In the genomic region with DNA sequence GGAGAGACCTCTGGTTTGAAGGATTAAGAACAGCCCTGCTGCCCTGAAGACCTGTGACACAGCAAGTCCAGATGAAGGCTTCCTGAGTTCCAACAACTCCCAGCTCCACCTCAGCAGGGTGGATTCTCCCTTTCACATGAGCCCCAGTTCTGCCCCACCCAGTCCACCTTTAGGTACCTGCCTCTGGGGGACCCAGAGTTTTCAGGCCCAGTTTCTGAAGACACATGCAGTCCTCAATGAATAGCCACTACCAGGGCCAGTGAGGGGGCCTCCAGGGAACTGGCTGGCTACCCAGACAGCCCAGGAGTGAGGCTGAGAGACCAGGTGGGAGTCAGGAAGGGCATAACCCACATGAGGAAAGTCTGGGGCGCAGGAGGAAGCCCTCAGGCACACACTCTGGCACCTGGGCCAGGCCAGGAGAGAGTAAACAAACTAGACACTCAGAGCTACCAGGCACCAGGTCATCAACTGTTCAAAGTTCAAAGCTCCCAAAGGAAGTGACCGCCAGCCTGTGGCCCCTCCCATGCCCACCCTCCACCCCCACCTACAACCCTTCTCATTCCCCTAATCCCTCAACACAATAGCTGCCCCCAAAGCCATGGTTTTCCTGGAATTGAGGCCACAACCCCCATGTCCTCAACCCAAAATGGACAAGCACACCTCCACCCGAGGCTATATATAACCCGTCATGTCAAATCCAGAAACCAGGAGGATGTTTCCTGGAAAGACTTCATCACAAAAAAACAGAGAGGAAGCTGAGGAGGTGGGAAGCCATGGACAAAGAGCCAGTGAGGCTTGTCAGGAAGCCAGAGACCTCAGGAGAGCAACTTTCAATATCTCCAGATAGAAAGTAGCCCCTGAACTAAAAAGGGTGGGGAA, we compare ENCODE assay signal across 1 cellular context.
TF ChIP-seq lines count a peak whose summit lies in the region.

No MANE protein-coding gene starts in this region.

TF ChIP-seq in HepG2, 621 proteins besides CTCF, POLR2A, EP300 and RAD21 (continued from another document and continues in another):
- TF ChIP-seq, protein P1, sequence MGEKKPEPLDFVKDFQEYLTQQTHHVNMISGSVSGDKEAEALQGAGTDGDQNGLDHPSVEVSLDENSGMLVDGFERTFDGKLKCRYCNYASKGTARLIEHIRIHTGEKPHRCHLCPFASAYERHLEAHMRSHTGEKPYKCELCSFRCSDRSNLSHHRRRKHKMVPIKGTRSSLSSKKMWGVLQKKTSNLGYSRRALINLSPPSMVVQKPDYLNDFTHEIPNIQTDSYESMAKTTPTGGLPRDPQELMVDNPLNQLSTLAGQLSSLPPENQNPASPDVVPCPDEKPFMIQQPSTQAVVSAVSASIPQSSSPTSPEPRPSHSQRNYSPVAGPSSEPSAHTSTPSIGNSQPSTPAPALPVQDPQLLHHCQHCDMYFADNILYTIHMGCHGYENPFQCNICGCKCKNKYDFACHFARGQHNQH (CRISPR knock-in tag; IDR thresholded peaks at IDR 0.05) = no peak
- no peak for TF ChIP-seq ZNF274 (CRISPR knock-in tag; IDR thresholded peaks at IDR 0.05)
- TF ChIP-seq SMC3 (IDR thresholded peaks at IDR 0.05; ENCODE audit: low read length) = no peak
- no peak; the same call in 1 of the 2 replicates for TF ChIP-seq ZNF547 (CRISPR knock-in tag; IDR thresholded peaks at IDR 0.05)
- TF ChIP-seq ZNF30 (CRISPR knock-in tag; IDR thresholded peaks at IDR 0.05) = no peak
- TF ChIP-seq, protein P2, sequence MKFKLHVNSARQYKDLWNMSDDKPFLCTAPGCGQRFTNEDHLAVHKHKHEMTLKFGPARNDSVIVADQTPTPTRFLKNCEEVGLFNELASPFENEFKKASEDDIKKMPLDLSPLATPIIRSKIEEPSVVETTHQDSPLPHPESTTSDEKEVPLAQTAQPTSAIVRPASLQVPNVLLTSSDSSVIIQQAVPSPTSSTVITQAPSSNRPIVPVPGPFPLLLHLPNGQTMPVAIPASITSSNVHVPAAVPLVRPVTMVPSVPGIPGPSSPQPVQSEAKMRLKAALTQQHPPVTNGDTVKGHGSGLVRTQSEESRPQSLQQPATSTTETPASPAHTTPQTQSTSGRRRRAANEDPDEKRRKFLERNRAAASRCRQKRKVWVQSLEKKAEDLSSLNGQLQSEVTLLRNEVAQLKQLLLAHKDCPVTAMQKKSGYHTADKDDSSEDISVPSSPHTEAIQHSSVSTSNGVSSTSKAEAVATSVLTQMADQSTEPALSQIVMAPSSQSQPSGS (CRISPR knock-in tag; IDR thresholded peaks at IDR 0.05) = no peak; the same call in 1 of the 2 replicates
- TF ChIP-seq EHMT2 (IDR thresholded peaks at IDR 0.05; ENCODE audit: borderline replicate concordance, low read depth, low read length) = no peak
- TF ChIP-seq TBL1XR1 (IDR thresholded peaks at IDR 0.05; ENCODE audit: borderline replicate concordance, low read length, partially characterized antibody) = no peak
- peak; percentile 60; the same call in 1 of the 2 replicates for TF ChIP-seq ZNF383 (CRISPR knock-in tag; IDR thresholded peaks at IDR 0.05; ENCODE audit: borderline replicate concordance)
- no peak for TF ChIP-seq CEBPG (CRISPR knock-in tag; IDR thresholded peaks at IDR 0.05)
- TF ChIP-seq, protein P3, sequence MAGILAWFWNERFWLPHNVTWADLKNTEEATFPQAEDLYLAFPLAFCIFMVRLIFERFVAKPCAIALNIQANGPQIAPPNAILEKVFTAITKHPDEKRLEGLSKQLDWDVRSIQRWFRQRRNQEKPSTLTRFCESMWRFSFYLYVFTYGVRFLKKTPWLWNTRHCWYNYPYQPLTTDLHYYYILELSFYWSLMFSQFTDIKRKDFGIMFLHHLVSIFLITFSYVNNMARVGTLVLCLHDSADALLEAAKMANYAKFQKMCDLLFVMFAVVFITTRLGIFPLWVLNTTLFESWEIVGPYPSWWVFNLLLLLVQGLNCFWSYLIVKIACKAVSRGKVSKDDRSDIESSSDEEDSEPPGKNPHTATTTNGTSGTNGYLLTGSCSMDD (CRISPR knock-in tag; IDR thresholded peaks at IDR 0.05) = no peak
- TF ChIP-seq, protein P4, sequence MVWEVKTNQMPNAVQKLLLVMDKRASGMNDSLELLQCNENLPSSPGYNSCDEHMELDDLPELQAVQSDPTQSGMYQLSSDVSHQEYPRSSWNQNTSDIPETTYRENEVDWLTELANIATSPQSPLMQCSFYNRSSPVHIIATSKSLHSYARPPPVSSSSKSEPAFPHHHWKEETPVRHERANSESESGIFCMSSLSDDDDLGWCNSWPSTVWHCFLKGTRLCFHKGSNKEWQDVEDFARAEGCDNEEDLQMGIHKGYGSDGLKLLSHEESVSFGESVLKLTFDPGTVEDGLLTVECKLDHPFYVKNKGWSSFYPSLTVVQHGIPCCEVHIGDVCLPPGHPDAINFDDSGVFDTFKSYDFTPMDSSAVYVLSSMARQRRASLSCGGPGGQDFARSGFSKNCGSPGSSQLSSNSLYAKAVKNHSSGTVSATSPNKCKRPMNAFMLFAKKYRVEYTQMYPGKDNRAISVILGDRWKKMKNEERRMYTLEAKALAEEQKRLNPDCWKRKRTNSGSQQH (CRISPR knock-in tag; IDR thresholded peaks at IDR 0.05; ENCODE audit: low read depth) = peak; percentile 31
- TF ChIP-seq SNRNP70 (IDR thresholded peaks at IDR 0.05; ENCODE audit: low read depth, low read length) = no peak
- TF ChIP-seq U2AF1 (optimal IDR thresholded peaks at IDR 0.05; ENCODE audit: low read depth, low read length) = peak; percentile 10
- TF ChIP-seq ZNF296 (CRISPR knock-in tag; conservative IDR thresholded peaks at IDR 0.05) = no peak
- no peak for TF ChIP-seq ZNF235 (CRISPR knock-in tag; IDR thresholded peaks at IDR 0.05; ENCODE audit: borderline replicate concordance)
- no peak for TF ChIP-seq ZBTB42 (CRISPR knock-in tag; IDR thresholded peaks at IDR 0.05)
- 0 out of 2 replicates have a peak, but pooled peaks have one; percentile 12 for TF ChIP-seq ZBTB21 (CRISPR knock-in tag; IDR thresholded peaks at IDR 0.05)
- TF ChIP-seq, protein P5, sequence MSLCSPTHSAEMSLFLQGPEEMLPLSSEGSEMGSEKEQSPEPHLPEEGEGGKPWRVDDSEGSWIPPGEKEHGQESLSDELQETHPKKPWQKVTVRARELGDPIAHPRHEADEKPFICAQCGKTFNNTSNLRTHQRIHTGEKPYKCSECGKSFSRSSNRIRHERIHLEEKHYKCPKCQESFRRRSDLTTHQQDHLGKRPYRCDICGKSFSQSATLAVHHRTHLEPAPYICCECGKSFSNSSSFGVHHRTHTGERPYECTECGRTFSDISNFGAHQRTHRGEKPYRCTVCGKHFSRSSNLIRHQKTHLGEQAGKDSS (CRISPR knock-in tag; IDR thresholded peaks at IDR 0.05; ENCODE audit: borderline replicate concordance, low read depth) = peak; percentile 70; the same call in 1 of the 2 replicates
- no peak; the same call in 1 of the 2 replicates for TF ChIP-seq KAT7 (CRISPR knock-in tag; IDR thresholded peaks at IDR 0.05; ENCODE audit: borderline replicate concordance)
- no peak for TF ChIP-seq ATAD3A (CRISPR knock-in tag; IDR thresholded peaks at IDR 0.05)
- TF ChIP-seq MBD4 (IDR thresholded peaks at IDR 0.05; ENCODE audit: borderline replicate concordance, low read length) = no peak
- no peak for TF ChIP-seq SAFB2 (CRISPR knock-in tag; IDR thresholded peaks at IDR 0.05; ENCODE audit: borderline replicate concordance, low read depth)
- TF ChIP-seq FOXK1 (CRISPR knock-in tag; IDR thresholded peaks at IDR 0.05; ENCODE audit: borderline replicate concordance, low read depth) = peak; percentile 73; the same call in 1 of the 2 replicates
- TF ChIP-seq ZNF260 (CRISPR knock-in tag; IDR thresholded peaks at IDR 0.05; ENCODE audit: borderline replicate concordance, low read depth) = no peak
- 0 out of 2 replicates have a peak, but pooled peaks have one; percentile 19 for TF ChIP-seq SIX4 (CRISPR knock-in tag; IDR thresholded peaks at IDR 0.05)
- TF ChIP-seq, protein P6, sequence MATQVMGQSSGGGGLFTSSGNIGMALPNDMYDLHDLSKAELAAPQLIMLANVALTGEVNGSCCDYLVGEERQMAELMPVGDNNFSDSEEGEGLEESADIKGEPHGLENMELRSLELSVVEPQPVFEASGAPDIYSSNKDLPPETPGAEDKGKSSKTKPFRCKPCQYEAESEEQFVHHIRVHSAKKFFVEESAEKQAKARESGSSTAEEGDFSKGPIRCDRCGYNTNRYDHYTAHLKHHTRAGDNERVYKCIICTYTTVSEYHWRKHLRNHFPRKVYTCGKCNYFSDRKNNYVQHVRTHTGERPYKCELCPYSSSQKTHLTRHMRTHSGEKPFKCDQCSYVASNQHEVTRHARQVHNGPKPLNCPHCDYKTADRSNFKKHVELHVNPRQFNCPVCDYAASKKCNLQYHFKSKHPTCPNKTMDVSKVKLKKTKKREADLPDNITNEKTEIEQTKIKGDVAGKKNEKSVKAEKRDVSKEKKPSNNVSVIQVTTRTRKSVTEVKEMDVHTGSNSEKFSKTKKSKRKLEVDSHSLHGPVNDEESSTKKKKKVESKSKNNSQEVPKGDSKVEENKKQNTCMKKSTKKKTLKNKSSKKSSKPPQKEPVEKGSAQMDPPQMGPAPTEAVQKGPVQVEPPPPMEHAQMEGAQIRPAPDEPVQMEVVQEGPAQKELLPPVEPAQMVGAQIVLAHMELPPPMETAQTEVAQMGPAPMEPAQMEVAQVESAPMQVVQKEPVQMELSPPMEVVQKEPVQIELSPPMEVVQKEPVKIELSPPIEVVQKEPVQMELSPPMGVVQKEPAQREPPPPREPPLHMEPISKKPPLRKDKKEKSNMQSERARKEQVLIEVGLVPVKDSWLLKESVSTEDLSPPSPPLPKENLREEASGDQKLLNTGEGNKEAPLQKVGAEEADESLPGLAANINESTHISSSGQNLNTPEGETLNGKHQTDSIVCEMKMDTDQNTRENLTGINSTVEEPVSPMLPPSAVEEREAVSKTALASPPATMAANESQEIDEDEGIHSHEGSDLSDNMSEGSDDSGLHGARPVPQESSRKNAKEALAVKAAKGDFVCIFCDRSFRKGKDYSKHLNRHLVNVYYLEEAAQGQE (IDR thresholded peaks at IDR 0.05; ENCODE audit: borderline replicate concordance in 1 of 2, low read depth in 1 of 2, low read length in 2 of 2) = no peak
- TF ChIP-seq, protein P7, sequence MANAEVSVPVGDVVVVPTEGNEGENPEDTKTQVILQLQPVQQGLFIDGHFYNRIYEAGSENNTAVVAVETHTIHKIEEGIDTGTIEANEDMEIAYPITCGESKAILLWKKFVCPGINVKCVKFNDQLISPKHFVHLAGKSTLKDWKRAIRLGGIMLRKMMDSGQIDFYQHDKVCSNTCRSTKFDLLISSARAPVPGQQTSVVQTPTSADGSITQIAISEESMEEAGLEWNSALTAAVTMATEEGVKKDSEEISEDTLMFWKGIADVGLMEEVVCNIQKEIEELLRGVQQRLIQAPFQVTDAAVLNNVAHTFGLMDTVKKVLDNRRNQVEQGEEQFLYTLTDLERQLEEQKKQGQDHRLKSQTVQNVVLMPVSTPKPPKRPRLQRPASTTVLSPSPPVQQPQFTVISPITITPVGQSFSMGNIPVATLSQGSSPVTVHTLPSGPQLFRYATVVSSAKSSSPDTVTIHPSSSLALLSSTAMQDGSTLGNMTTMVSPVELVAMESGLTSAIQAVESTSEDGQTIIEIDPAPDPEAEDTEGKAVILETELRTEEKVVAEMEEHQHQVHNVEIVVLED (CRISPR knock-in tag; IDR thresholded peaks at IDR 0.05; ENCODE audit: borderline replicate concordance) = no peak
- TF ChIP-seq, protein P8, sequence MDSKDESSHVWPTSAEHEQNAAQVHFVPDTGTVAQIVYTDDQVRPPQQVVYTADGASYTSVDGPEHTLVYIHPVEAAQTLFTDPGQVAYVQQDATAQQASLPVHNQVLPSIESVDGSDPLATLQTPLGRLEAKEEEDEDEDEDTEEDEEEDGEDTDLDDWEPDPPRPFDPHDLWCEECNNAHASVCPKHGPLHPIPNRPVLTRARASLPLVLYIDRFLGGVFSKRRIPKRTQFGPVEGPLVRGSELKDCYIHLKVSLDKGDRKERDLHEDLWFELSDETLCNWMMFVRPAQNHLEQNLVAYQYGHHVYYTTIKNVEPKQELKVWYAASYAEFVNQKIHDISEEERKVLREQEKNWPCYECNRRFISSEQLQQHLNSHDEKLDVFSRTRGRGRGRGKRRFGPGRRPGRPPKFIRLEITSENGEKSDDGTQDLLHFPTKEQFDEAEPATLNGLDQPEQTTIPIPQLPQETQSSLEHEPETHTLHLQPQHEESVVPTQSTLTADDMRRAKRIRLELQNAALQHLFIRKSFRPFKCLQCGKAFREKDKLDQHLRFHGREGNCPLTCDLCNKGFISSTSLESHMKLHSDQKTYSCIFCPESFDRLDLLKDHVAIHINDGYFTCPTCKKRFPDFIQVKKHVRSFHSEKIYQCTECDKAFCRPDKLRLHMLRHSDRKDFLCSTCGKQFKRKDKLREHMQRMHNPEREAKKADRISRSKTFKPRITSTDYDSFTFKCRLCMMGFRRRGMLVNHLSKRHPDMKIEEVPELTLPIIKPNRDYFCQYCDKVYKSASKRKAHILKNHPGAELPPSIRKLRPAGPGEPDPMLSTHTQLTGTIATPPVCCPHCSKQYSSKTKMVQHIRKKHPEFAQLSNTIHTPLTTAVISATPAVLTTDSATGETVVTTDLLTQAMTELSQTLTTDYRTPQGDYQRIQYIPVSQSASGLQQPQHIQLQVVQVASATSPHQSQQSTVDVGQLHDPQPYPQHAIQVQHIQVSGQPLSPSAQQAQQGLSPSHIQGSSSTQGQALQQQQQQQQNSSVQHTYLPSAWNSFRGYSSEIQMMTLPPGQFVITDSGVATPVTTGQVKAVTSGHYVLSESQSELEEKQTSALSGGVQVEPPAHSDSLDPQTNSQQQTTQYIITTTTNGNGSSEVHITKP (CRISPR knock-in tag; IDR thresholded peaks at IDR 0.05; ENCODE audit: low read depth) = 0 out of 2 replicates have a peak, but pooled peaks have one; percentile 44
- TF ChIP-seq, protein P9, sequence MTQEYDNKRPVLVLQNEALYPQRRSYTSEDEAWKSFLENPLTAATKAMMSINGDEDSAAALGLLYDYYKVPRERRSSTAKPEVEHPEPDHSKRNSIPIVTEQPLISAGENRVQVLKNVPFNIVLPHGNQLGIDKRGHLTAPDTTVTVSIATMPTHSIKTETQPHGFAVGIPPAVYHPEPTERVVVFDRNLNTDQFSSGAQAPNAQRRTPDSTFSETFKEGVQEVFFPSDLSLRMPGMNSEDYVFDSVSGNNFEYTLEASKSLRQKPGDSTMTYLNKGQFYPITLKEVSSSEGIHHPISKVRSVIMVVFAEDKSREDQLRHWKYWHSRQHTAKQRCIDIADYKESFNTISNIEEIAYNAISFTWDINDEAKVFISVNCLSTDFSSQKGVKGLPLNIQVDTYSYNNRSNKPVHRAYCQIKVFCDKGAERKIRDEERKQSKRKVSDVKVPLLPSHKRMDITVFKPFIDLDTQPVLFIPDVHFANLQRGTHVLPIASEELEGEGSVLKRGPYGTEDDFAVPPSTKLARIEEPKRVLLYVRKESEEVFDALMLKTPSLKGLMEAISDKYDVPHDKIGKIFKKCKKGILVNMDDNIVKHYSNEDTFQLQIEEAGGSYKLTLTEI (CRISPR knock-in tag; conservative IDR thresholded peaks at IDR 0.05) = no peak
- TF ChIP-seq MTF1 (CRISPR knock-in tag; IDR thresholded peaks at IDR 0.05) = no peak
- no peak for TF ChIP-seq FOXP1 (IDR thresholded peaks at IDR 0.05)
- TF ChIP-seq FOXP1 (CRISPR knock-in tag; IDR thresholded peaks at IDR 0.05) = peak; percentile 67
- no peak; the same call in 1 of the 2 replicates for TF ChIP-seq MEIS2 (CRISPR knock-in tag; IDR thresholded peaks at IDR 0.05)
- TF ChIP-seq TP53 (CRISPR knock-in tag; conservative IDR thresholded peaks at IDR 0.05) = no peak
- TF ChIP-seq GATA4 (IDR thresholded peaks at IDR 0.05; ENCODE audit: borderline replicate concordance, low read depth) = no peak; the same call in 1 of the 2 replicates
- no peak for TF ChIP-seq REXO4 (CRISPR knock-in tag; IDR thresholded peaks at IDR 0.05; ENCODE audit: borderline replicate concordance)
- no peak for TF ChIP-seq REL (CRISPR knock-in tag; conservative IDR thresholded peaks at IDR 0.05)
- TF ChIP-seq ZNF343 (CRISPR knock-in tag; IDR thresholded peaks at IDR 0.05) = peak; percentile 47; the same call in 1 of the 2 replicates
- TF ChIP-seq KLF16 (CRISPR knock-in tag; IDR thresholded peaks at IDR 0.05) = peak in 1 of 2 experiments; percentile 72; a peak in 1 of 4 replicates
- 0 out of 2 replicates have a peak, but pooled peaks have one; percentile 45 for TF ChIP-seq ARID2 (CRISPR knock-in tag; IDR thresholded peaks at IDR 0.05; ENCODE audit: borderline replicate concordance)
- TF ChIP-seq ZFP1 (CRISPR knock-in tag; IDR thresholded peaks at IDR 0.05) = no peak
- peak; percentile 66 for TF ChIP-seq ZNF878 (CRISPR knock-in tag; IDR thresholded peaks at IDR 0.05)
